In the genomic region with DNA sequence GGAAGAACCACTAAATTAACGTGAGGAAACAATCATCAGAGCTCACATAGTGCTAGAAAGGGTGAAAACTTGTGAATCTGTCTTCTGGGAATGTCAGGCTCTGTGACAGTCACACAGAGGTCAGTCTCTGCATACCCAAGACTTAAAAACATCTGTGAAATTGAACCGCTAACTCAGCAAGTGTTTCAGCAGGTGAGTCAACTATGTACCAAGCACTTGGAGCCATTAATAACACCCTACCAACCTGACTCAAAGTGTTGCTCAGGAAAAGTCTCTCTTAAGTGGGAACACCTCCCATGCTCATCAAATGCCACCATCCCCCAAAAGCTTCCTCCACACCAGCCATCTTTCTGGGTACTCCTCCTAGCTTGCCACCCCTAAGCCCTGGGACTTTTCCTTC, we compare ENCODE assay signal across 20 cellular contexts.
"Had no signal": no experiment of that assay in that cellular context is flagged by ENCODE, and none has a peak within 500 bp of the region (broad histone marks: within the 10 kb centered on the region; RNA-seq: fewer than 3 reads in every experiment).

No MANE protein-coding gene starts in this region.

- DNase-seq: activated CD4-positive, alpha-beta T cell treated with anti-CD3 and anti-CD28 coated beads, Interleukin-2, amount 50 U/mL, for 48 hours; activated CD4-positive, CD25-positive, alpha-beta regulatory T cell treated with anti-CD3 and anti-CD28 coated beads, Interleukin-2, amount 50 U/mL, for 72 hours; activated effector memory CD4-positive, alpha-beta T cell treated with anti-CD3 and anti-CD28 coated beads, Interleukin-2, amount 50 U/mL, for 16 hours; activated T-cell treated with anti-CD3 and anti-CD28 coated beads, Interleukin-2, amount 50 U/mL, for 4 hours; adrenal gland; islet precursor cell; mucosa of descending colon; naive thymus-derived CD4-positive, alpha-beta T cell; stimulated activated CD4-positive, alpha-beta T cell treated with anti-CD3 and anti-CD28 coated beads, Interleukin-15, amount 100 ng/mL, for 24 hours; stimulated activated CD4-positive, alpha-beta T cell treated with anti-CD3 and anti-CD28 coated beads, Interleukin-4, amount 100 ng/mL, for 1 hour; stimulated activated naive CD4-positive, alpha-beta T cell; T-helper 9 cell; transverse colon had no signal

- H3K36me3 Mint-ChIP-seq: activated naive CD4-positive, alpha-beta T cell treated with anti-CD3 and anti-CD28 coated beads, Interleukin-2, amount 50 U/mL, for 24 hours had no signal

- H3K4me1 Mint-ChIP-seq: activated naive CD4-positive, alpha-beta T cell treated with anti-CD3 and anti-CD28 coated beads, Interleukin-2, amount 50 U/mL, for 24 hours had no signal

- H3K27me3 ChIP-seq: adrenal gland, cardiac muscle cell, esophagus muscularis mucosa, hepatocyte, right atrium auricular region, transverse colon had no signal

- H3K9me3 ChIP-seq: adrenal gland, esophagus muscularis mucosa, mucosa of descending colon, right atrium auricular region, transverse colon had no signal

- H3K27ac Mint-ChIP-seq: activated naive CD4-positive, alpha-beta T cell treated with anti-CD3 and anti-CD28 coated beads, Interleukin-2, amount 50 U/mL, for 24 hours; naive thymus-derived CD4-positive, alpha-beta T cell; progenitor cell of endocrine pancreas had no signal

- H3K27ac ChIP-seq: adrenal gland, cardiac muscle cell, esophagus muscularis mucosa, hepatocyte, right atrium auricular region, transverse colon had no signal

- H3K4me1 ChIP-seq: transverse colon had no signal

- H2AFZ ChIP-seq: hepatocyte had no signal

- ATAC-seq: activated T-cell treated with anti-CD3 and anti-CD28 coated beads, Interleukin-2, amount 50 U/mL, for 4 hours; left lobe of liver; mucosa of descending colon; naive thymus-derived CD4-positive, alpha-beta T cell had no signal

- H3K4me2 ChIP-seq: hepatocyte had no signal

- H3K4me3 ChIP-seq: adrenal gland, cardiac muscle cell, esophagus muscularis mucosa, hepatocyte, mucosa of descending colon, right atrium auricular region, transverse colon had no signal

- H3K36me3 ChIP-seq: adrenal gland, cardiac muscle cell, esophagus muscularis mucosa, right atrium auricular region, transverse colon had no signal

- H3K4me3 Mint-ChIP-seq: activated naive CD4-positive, alpha-beta T cell treated with anti-CD3 and anti-CD28 coated beads, Interleukin-2, amount 50 U/mL, for 24 hours; activated T-cell treated with anti-CD3 and anti-CD28 coated beads, Interleukin-2, amount 50 U/mL, for 4 hours; naive thymus-derived CD4-positive, alpha-beta T cell had no signal
